Comparison of ENCODE assay signal across 9 cellular contexts in genomic region chr22:45554040-45554406, GRCh38. TPM values are rescaled to one million over a fixed set of nuclear protein-coding genes. Genes with fewer than 3 reads are reported as not detected.
A peak's percentile ranks its signal among the peaks of the same experiment; 100 is the strongest.
DNase-seq lines count a peak whose midpoint lies in the region; ATAC-seq and TF ChIP-seq lines count a peak whose summit lies in the region.
"Had no signal": no experiment of that assay in that cellular context is flagged by ENCODE, and none has a peak within 500 bp of the region (broad histone marks: within the 10 kb centered on the region; RNA-seq: fewer than 3 reads in every experiment).

No MANE protein-coding gene starts in this region.

- H3K4me1 ChIP-seq in right atrium auricular region (peaks cover 0 to 49% of the 10 kb centered on the region in 2 donors), aorta (ENCODE audit: control insufficient read depth in 1 of 2, insufficient read depth in 2 of 2, low read length in 2 of 2) (peaks cover 0 to 3% of the 10 kb centered on the region in 2 donors)

- no peak for TF ChIP-seq RAD21 in neural cell (conservative IDR thresholded peaks at IDR 0.05)

- H3K27me3 ChIP-seq in right atrium auricular region (no peaks in the 10 kb centered on the region), neural cell (ENCODE audit: insufficient read depth, low read depth, low read length) (no peaks in the 10 kb centered on the region), aorta (ENCODE audit: control insufficient read depth in 1 of 2, insufficient read depth in 2 of 2, low read length in 1 of 2) (no peaks in the 10 kb centered on the region)

- H3K36me3 ChIP-seq in right atrium auricular region = peaks cover 8% of the 10 kb centered on the region
- H3K36me3 ChIP-seq in neural cell (ENCODE audit: insufficient read depth, low read length) = no peaks in the 10 kb centered on the region
- H3K36me3 ChIP-seq in aorta (ENCODE audit: control insufficient read depth in 1 of 2, insufficient read depth in 2 of 2, low read length in 1 of 2) = no peaks in the 10 kb centered on the region

- DNase-seq in right atrium auricular region (ENCODE audit: low spot score) (no peak), Right ventricle myocardium superior (no peak), caudate nucleus (lab: John Stamatoyannopoulos, UW) (no peak), aorta (peak in 1 of 2 donors; percentile 51), C1 segment of cervical spinal cord (lab: John Stamatoyannopoulos, UW) (no peak), anterior cingulate cortex (lab: John Stamatoyannopoulos, UW) (no peak)
- no peak for DNase-seq in activated T-cell treated with anti-CD3 and anti-CD28 coated beads, Interleukin-2, amount 50 U/mL, for 48 hours

- no peaks in the 10 kb centered on the region for H3K9me2 ChIP-seq in neural cell (ENCODE audit: insufficient read depth, low read length)

- TF ChIP-seq CTCF in right atrium auricular region (IDR thresholded peaks at IDR 0.05) = peak in 1 of 2 donors; percentile 37
- peak; percentile 16 for TF ChIP-seq CTCF in neural cell (IDR thresholded peaks at IDR 0.05; ENCODE audit: poor library complexity, severe bottlenecking)

- ATAC-seq in Right ventricle myocardium superior (ENCODE audit: poor library complexity) (no peak), aorta (ENCODE audit: low FRiP score) (peak; percentile 4)

- H3K4me3 ChIP-seq in right atrium auricular region (no peak overlapping the region), neural cell (ENCODE audit: low read length) (no peak overlapping the region), aorta (ENCODE audit: low read length in 2 of 2) (no peak overlapping the region)

- WGBS in aorta, 2 donors = 13 to 15% methylated on average over 16 of the region's 16 CpGs

- intact Hi-C loops in Right ventricle myocardium superior (cut with DNase I) (loop anchor here (5.0 kb wide), 1 partner anchor 287 kb away; no protein-coding TSS in a partner anchor), aorta (cut with DNase I) (loop anchor here (2.0 to 10.0 kb wide), 3 partner anchors 52 to 239 kb away; partner anchors contain the start of gene FBLN1 (in 2 of the 2))

- no peak overlapping the region for H3K9ac ChIP-seq in neural cell (ENCODE audit: low read length)

- H3K9me3 ChIP-seq in right atrium auricular region (no peaks in the 10 kb centered on the region), neural cell (ENCODE audit: low read length) (no peaks in the 10 kb centered on the region), aorta (ENCODE audit: control insufficient read depth, low read length) (no peaks in the 10 kb centered on the region)

- no peaks in the 10 kb centered on the region for H4K20me1 ChIP-seq in neural cell (ENCODE audit: insufficient read depth)

- H3F3A ChIP-seq in neural cell (ENCODE audit: insufficient read depth, low read length, poor library complexity, severe bottlenecking) = no peaks in the 10 kb centered on the region

- TF ChIP-seq EP300 in neural cell (conservative IDR thresholded peaks at IDR 0.05; ENCODE audit: poor library complexity, severe bottlenecking) = no peak

- H3K4me2 ChIP-seq in neural cell (ENCODE audit: low read length) = no peak overlapping the region

- H2AFZ ChIP-seq in neural cell (ENCODE audit: low read depth, low read length) = no peak overlapping the region

- peak overlapping the region; percentile 64 to 77 for H3K27ac ChIP-seq in right atrium auricular region
- H3K27ac ChIP-seq in caudate nucleus (ENCODE audit: low read depth, low read length) = peak overlapping the region; percentile 9
- H3K27ac ChIP-seq in neural cell (ENCODE audit: low read length) = no peak overlapping the region
- H3K27ac ChIP-seq in aorta (ENCODE audit: low read depth in 1 of 2, low read length in 2 of 2) = peak overlapping the region; percentile 48 to 75

- no peaks in the 10 kb centered on the region for H3K79me2 ChIP-seq in neural cell (replicated peaks; ENCODE audit: insufficient read depth, low read length)

TF ChIP-seq in neural cell, 6 proteins besides CTCF, POLR2A, EP300 and RAD21:
- TF ChIP-seq TAF1 (IDR thresholded peaks at IDR 0.05; ENCODE audit: low read depth) = no peak
- TF ChIP-seq MXI1 (conservative IDR thresholded peaks at IDR 0.05; ENCODE audit: poor library complexity, severe bottlenecking) = no peak
- TF ChIP-seq SMC3 (conservative IDR thresholded peaks at IDR 0.05; ENCODE audit: poor library complexity) = peak; percentile 9
- no peak for TF ChIP-seq REST (IDR thresholded peaks at IDR 0.05; ENCODE audit: borderline replicate concordance)
- TF ChIP-seq POLR2AphosphoS5 (IDR thresholded peaks at IDR 0.05) = no peak
- no peak for TF ChIP-seq EZH2 (IDR thresholded peaks at IDR 0.05; ENCODE audit: borderline replicate concordance, insufficient read depth, low read length, poor library complexity, severe bottlenecking)

RNA-seq across cellular contexts. Expression of gene FBLN1, which starts 51.3 kb away (rescaled TPM):
- 100 to 1,000 TPM in 1 of 2 donors, 10 to 100 TPM in 1; 92.8 to 354 TPM for total RNA-seq in right atrium auricular region
- total RNA-seq in Right ventricle myocardium superior = 89.5 TPM
- 3.4 and 5.8 TPM in 2 replicates for polyA plus RNA-seq in neural cell
- 6.8 and 9.0 TPM in 2 replicates for polyA minus RNA-seq in neural cell
- total RNA-seq in aorta = 1,000 to 10,000 TPM in 1 of 2 donors, 100 to 1,000 TPM in 1; 500 to 1,512 TPM
- 100 to 1,000 TPM in 1 of 2 donors, 10 to 100 TPM in 1; 48.1 to 283 TPM for polyA plus RNA-seq in aorta
- total RNA-seq: activated naive CD4-positive, alpha-beta T cell treated with anti-CD3 and anti-CD28 coated beads for 36 hours had no signal
